Comparison of ENCODE assay signal across 18 cellular contexts in the genomic region with DNA sequence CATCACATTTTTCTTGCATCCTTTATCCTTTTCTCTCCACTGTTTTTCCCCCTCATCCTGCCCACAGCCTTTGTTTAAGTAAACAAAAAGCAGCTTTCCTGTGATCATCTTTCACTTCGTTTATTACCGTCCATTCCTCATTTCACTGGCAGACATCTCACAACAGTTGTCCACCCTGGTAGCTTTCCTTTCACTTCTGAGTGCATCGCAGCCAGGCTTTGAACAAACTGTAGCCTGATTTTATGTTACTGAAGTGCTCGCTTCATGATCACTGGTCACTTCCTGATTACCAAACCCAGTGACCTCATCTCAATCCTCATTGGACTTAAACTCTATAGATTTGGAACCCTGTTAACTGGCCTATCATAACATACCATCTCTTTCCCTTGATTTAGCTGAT.
DNase-seq lines count a peak whose midpoint lies in the region; ATAC-seq and TF ChIP-seq lines count a peak whose summit lies in the region.
"Had no signal": no experiment of that assay in that cellular context is flagged by ENCODE, and none has a peak within 500 bp of the region (broad histone marks: within the 10 kb centered on the region; RNA-seq: fewer than 3 reads in every experiment).

No MANE protein-coding gene starts in this region.

- H3K9me3 ChIP-seq in upper lobe of right lung, result no peaks in the 10 kb centered on the region
- H3K9me3 ChIP-seq: SK-N-SH had no signal

- no peaks in the 10 kb centered on the region for H3K27me3 Mint-ChIP-seq in activated naive CD4-positive, alpha-beta T cell treated with anti-CD3 and anti-CD28 coated beads for 36 hours (ENCODE audit: low read depth)

- H3K27ac ChIP-seq in upper lobe of right lung, result no peak overlapping the region

- H3K36me3 Mint-ChIP-seq in activated naive CD4-positive, alpha-beta T cell treated with anti-CD3 and anti-CD28 coated beads for 36 hours (ENCODE audit: low read depth), result peaks cover 3% of the 10 kb centered on the region
- no peaks in the 10 kb centered on the region for H3K36me3 Mint-ChIP-seq in activated naive CD4-positive, alpha-beta T cell treated with anti-CD3 and anti-CD28 coated beads, Interleukin-2, amount 50 U/mL, for 72 hours

- no peak for ATAC-seq in activated naive CD4-positive, alpha-beta T cell treated with anti-CD3 and anti-CD28 coated beads, Interleukin-2, amount 50 U/mL, for 72 hours
- peak; percentile 41 for ATAC-seq in upper lobe of right lung
- no peak for ATAC-seq in GM21717 (IDR thresholded peaks at IDR 0.05; ENCODE audit: unreplicated experiment)
- no peak for ATAC-seq in HG02970 (IDR thresholded peaks at IDR 0.05; ENCODE audit: low FRiP score, unreplicated experiment)
- ATAC-seq in HG03565 (IDR thresholded peaks at IDR 0.05; ENCODE audit: unreplicated experiment), result no peak
- ATAC-seq: Panc1 had no signal

- H3K4me1 Mint-ChIP-seq in activated naive CD4-positive, alpha-beta T cell treated with anti-CD3 and anti-CD28 coated beads for 36 hours (ENCODE audit: low read depth), result no peaks in the 10 kb centered on the region

- intact Hi-C loops in activated naive CD4-positive, alpha-beta T cell treated with anti-CD3 and anti-CD28 coated beads for 36 hours (cut with micrococcal nuclease), result loop anchor here (10.0 kb wide), 1 partner anchor 669 kb away; no protein-coding TSS in a partner anchor
- intact Hi-C loops in upper lobe of right lung (cut with DNase I), result no loop called here

- no peak for TF ChIP-seq CTCF in foreskin fibroblast (IDR thresholded peaks at IDR 0.05; ENCODE audit: low read depth, low read length)
- no peak for TF ChIP-seq CTCF in upper lobe of right lung (IDR thresholded peaks at IDR 0.05)

- CTCF ChIA-PET in activated naive CD4-positive, alpha-beta T cell treated with anti-CD3 and anti-CD28 coated beads for 36 hours (lab: Charles Lee), result interaction anchor here (0.7 kb wide), 1 partner anchor 27 kb away, joined by 3 read pairs; no protein-coding TSS in a partner anchor

- DNase-seq in activated naive CD4-positive, alpha-beta T cell treated with anti-CD3 and anti-CD28 coated beads for 36 hours, result no peak
- no peak for DNase-seq in activated naive CD4-positive, alpha-beta T cell treated with anti-CD3 and anti-CD28 coated beads, Interleukin-2, amount 50 U/mL, for 72 hours (ENCODE audit: low spot score in 2 of 2)
- DNase-seq in NCI-H69 (lab: John Stamatoyannopoulos, UW), result peak; percentile 21
- peak; percentile 4 to 21 for DNase-seq in foreskin fibroblast
- DNase-seq in upper lobe of right lung, result no peak
- DNase-seq: C1 segment of cervical spinal cord, COR-L47, DMS153, NCI-H1436 treated with DMSO at 0.1 percent for 48 hours, NCI-H2081 treated with DMSO at 0.1 percent for 48 hours, NCI-H2227 treated with DMSO at 0.1 percent for 48 hours, NCI-H748 treated with DMSO at 0.1 percent for 48 hours, Right ventricle myocardium superior, SK-N-SH had no signal

- H3K36me3 ChIP-seq in upper lobe of right lung, result peaks cover 10% of the 10 kb centered on the region

- no peaks in the 10 kb centered on the region for H3K27me3 ChIP-seq in upper lobe of right lung

- no peak overlapping the region for H3K4me3 Mint-ChIP-seq in activated naive CD4-positive, alpha-beta T cell treated with anti-CD3 and anti-CD28 coated beads for 36 hours

- no peaks in the 10 kb centered on the region for H3K4me1 ChIP-seq in upper lobe of right lung

- H3K4me3 ChIP-seq in foreskin fibroblast (ENCODE audit: low read depth in 1 of 2, low read length in 2 of 2), result no peak overlapping the region
- H3K4me3 ChIP-seq in upper lobe of right lung, result no peak overlapping the region

- peak overlapping the region; percentile 6 for H3K27ac Mint-ChIP-seq in activated naive CD4-positive, alpha-beta T cell treated with anti-CD3 and anti-CD28 coated beads for 36 hours
- peak overlapping the region in 1 of 2 donors; percentile 45 for H3K27ac Mint-ChIP-seq in activated naive CD4-positive, alpha-beta T cell treated with anti-CD3 and anti-CD28 coated beads, Interleukin-2, amount 50 U/mL, for 72 hours

- H3K9me3 Mint-ChIP-seq in activated naive CD4-positive, alpha-beta T cell treated with anti-CD3 and anti-CD28 coated beads for 36 hours, result no peaks in the 10 kb centered on the region
- H3K9me3 Mint-ChIP-seq in activated naive CD4-positive, alpha-beta T cell treated with anti-CD3 and anti-CD28 coated beads, Interleukin-2, amount 50 U/mL, for 72 hours, result no peaks in the 10 kb centered on the region

Comparison
In these comparisons a context has a peak if more than half of its experiments do, and no peak if none do; other contexts are left out.
1. DNase-seq: peak in NCI-H69 (single experiment) and foreskin fibroblast (2 of 2); none in activated naive CD4-positive, alpha-beta T cell treated with anti-CD3 and anti-CD28 coated beads for 36 hours (single experiment), activated naive CD4-positive, alpha-beta T cell treated with anti-CD3 and anti-CD28 coated beads, Interleukin-2, amount 50 U/mL, for 72 hours (0 of 2) and upper lobe of right lung (single experiment).